ENCODE assay signal across 16 cellular contexts in the genomic region with DNA sequence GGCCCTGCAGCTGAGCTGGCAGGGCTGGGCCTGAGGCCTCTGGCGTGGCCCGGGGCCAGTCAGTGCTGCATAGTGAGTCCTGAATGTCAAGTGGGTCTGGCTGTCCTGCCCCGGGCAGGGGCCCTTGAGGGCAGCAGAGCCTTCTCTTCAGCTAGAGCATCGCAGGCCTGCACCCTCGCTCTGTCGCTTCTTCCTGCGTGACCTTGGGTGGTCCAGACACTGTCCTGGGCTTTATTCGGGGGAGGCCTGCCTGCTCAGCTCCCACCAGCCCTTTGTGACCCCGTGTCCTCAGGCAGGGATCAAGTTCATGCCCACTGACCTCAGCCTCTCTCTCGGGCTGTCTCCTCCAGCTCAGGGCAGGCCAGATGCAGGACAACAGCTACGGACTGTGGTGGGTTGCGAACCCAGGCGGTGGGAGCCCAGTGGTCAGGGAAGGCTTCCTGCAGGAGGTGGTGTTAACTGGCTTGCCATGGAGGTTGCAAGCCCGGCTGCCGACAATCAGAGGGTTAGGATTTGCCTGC. TPM values are rescaled to one million over a fixed set of nuclear protein-coding genes. Genes with fewer than 3 reads are reported as not detected.
DNase-seq lines count a peak whose midpoint lies in the region; ATAC-seq and TF ChIP-seq lines count a peak whose summit lies in the region.
"Had no signal": no experiment of that assay in that cellular context is flagged by ENCODE, and none has a peak within 500 bp of the region (broad histone marks: within the 10 kb centered on the region; RNA-seq: fewer than 3 reads in every experiment).

No MANE protein-coding gene starts in this region.

- H3K27me3 ChIP-seq in left ventricle myocardium inferior (ENCODE audit: low read depth) (no peaks in the 10 kb centered on the region), heart right ventricle (no peaks in the 10 kb centered on the region), mucosa of rectum (ENCODE audit: control insufficient read depth in 2 of 2, insufficient read depth in 2 of 2, low read length in 2 of 2) (no peaks in the 10 kb centered on the region)
- H3K27me3 ChIP-seq in CD8-positive, alpha-beta memory T cell (ENCODE audit: insufficient read depth, low read length, poor library complexity, severe bottlenecking): no peaks in the 10 kb centered on the region
- H3K27me3 ChIP-seq: foreskin keratinocyte, upper lobe of left lung had no signal

- no peaks in the 10 kb centered on the region for H3K27me3 Mint-ChIP-seq in chondrocyte (ENCODE audit: low read depth)
- H3K27me3 Mint-ChIP-seq in type B pancreatic cell: no peaks in the 10 kb centered on the region
- no peaks in the 10 kb centered on the region for H3K27me3 Mint-ChIP-seq in activated naive CD8-positive, alpha-beta T cell treated with anti-CD3 and anti-CD28 coated beads, Interleukin-2, amount 50 U/mL, for 24 hours
- H3K27me3 Mint-ChIP-seq in CD8-positive, alpha-beta memory T cell: no peaks in the 10 kb centered on the region

- TF ChIP-seq CTCF in left ventricle myocardium inferior (IDR thresholded peaks at IDR 0.05; ENCODE audit: borderline replicate concordance) (no peak), heart right ventricle (IDR thresholded peaks at IDR 0.05) (no peak), chondrocyte (IDR thresholded peaks at IDR 0.05) (no peak), type B pancreatic cell (conservative IDR thresholded peaks at IDR 0.05) (no peak)

- WGBS in heart right ventricle, 2 donors: 90 to 94% methylated on average over 15 of the region's 15 CpGs

- H3K4me1 ChIP-seq in left ventricle myocardium inferior (peaks cover 93% of the 10 kb centered on the region), heart right ventricle (peaks cover 28 to 92% (median 82%) of the 10 kb centered on the region in 9 donors), mucosa of rectum (ENCODE audit: control insufficient read depth in 2 of 2, insufficient read depth in 2 of 2, low read length in 2 of 2) (peaks cover 32 to 34% of the 10 kb centered on the region in 2 donors)
- peaks cover 26% of the 10 kb centered on the region for H3K4me1 ChIP-seq in CD8-positive, alpha-beta memory T cell (ENCODE audit: insufficient read depth, low read length)

- H3K9me3 Mint-ChIP-seq in chondrocyte (ENCODE audit: low read depth) (no peaks in the 10 kb centered on the region), type B pancreatic cell (no peaks in the 10 kb centered on the region)
- no peaks in the 10 kb centered on the region for H3K9me3 Mint-ChIP-seq in activated naive CD8-positive, alpha-beta T cell treated with anti-CD3 and anti-CD28 coated beads, Interleukin-2, amount 50 U/mL, for 24 hours
- no peaks in the 10 kb centered on the region for H3K9me3 Mint-ChIP-seq in CD8-positive, alpha-beta memory T cell
- H3K9me3 Mint-ChIP-seq: activated T-helper 1 cell treated with anti-CD3 and anti-CD28 coated beads, Interleukin-12 subunit alpha, Interleukin-12 subunit beta, Interleukin-2, Interleukin-4 antibody, amounts not matched to agents 30 ng/mL and 10 ng/mL and 1 ng/mL, durations not matched to agents 14 hours and 24 hours and 36 hours had no signal

- peak overlapping the region; percentile 41 for H3K27ac Mint-ChIP-seq in chondrocyte (ENCODE audit: unreplicated experiment)
- H3K27ac Mint-ChIP-seq in type B pancreatic cell: peak overlapping the region; percentile 29
- H3K27ac Mint-ChIP-seq in activated naive CD8-positive, alpha-beta T cell treated with anti-CD3 and anti-CD28 coated beads, Interleukin-2, amount 50 U/mL, for 24 hours: no peak overlapping the region
- H3K27ac Mint-ChIP-seq in CD8-positive, alpha-beta memory T cell: peak overlapping the region in 2 of 8 donors; percentile 7 to 57
- H3K27ac Mint-ChIP-seq: activated T-helper 1 cell treated with anti-CD3 and anti-CD28 coated beads, Interleukin-12 subunit alpha, Interleukin-12 subunit beta, Interleukin-2, Interleukin-4 antibody, amounts not matched to agents 30 ng/mL and 10 ng/mL and 1 ng/mL, durations not matched to agents 14 hours and 24 hours and 36 hours had no signal

- H3K4me3 ChIP-seq in left ventricle myocardium inferior (no peak overlapping the region), heart right ventricle (no peak overlapping the region), mucosa of rectum (ENCODE audit: low read length in 2 of 2) (no peak overlapping the region)
- H3K4me3 ChIP-seq in CD8-positive, alpha-beta memory T cell (ENCODE audit: low read length): no peak overlapping the region
- H3K4me3 ChIP-seq: upper lobe of left lung had no signal

- POLR2A ChIA-PET in CD8-positive, alpha-beta memory T cell (lab: Charles Lee): no interaction called here

- CTCF ChIA-PET in CD8-positive, alpha-beta memory T cell (lab: Charles Lee): interaction anchor here (1.2 to 1.8 kb wide), 2 partner anchors 10 to 75 kb away, joined by 3 to 7 read pairs; no protein-coding TSS in a partner anchor

- no peaks in the 10 kb centered on the region for H3K9me3 ChIP-seq in left ventricle myocardium inferior (replicated peaks)
- no peaks in the 10 kb centered on the region for H3K9me3 ChIP-seq in heart right ventricle
- H3K9me3 ChIP-seq in mucosa of rectum (ENCODE audit: control insufficient read depth in 2 of 2, low read length in 2 of 2): no peaks in the 10 kb centered on the region
- H3K9me3 ChIP-seq in CD8-positive, alpha-beta memory T cell (ENCODE audit: low read length): no peaks in the 10 kb centered on the region
- H3K9me3 ChIP-seq: upper lobe of left lung had no signal

- no peak for DNase-seq in left ventricle myocardium inferior
- no peak for DNase-seq in heart right ventricle
- DNase-seq in chondrocyte (ENCODE audit: low spot score): no peak
- no peak for DNase-seq in type B pancreatic cell (ENCODE audit: extremely low spot score, unreplicated experiment)
- no peak for DNase-seq in activated naive CD8-positive, alpha-beta T cell treated with anti-CD3 and anti-CD28 coated beads, Interleukin-2, amount 50 U/mL, for 24 hours
- no peak for DNase-seq in CD8-positive, alpha-beta memory T cell
- no peak for DNase-seq in NCI-H2196 (lab: John Stamatoyannopoulos, UW; ENCODE audit: unreplicated experiment)
- DNase-seq: activated CD4-positive, alpha-beta T cell treated with anti-CD3 and anti-CD28 coated beads, Interleukin-2, amount 50 U/mL, for 48 hours; effector memory CD4-positive, alpha-beta T cell; foreskin keratinocyte; NCI-H82; stimulated activated CD4-positive, alpha-beta T cell treated with anti-CD3 and anti-CD28 coated beads, Interleukin-1b, Interleukin-23, amount 100 ng/mL, for 48 hours had no signal

- ATAC-seq in heart right ventricle: no peak
- ATAC-seq in activated naive CD8-positive, alpha-beta T cell treated with anti-CD3 and anti-CD28 coated beads, Interleukin-2, amount 50 U/mL, for 24 hours: no peak
- ATAC-seq: foreskin keratinocyte had no signal

- H3K27ac ChIP-seq in left ventricle myocardium inferior (replicated peaks): peak overlapping the region; percentile 76
- H3K27ac ChIP-seq in heart right ventricle: peak overlapping the region in 4 of 10 donors; percentile 43 to 96 (median 58)
- peak overlapping the region; percentile 32 to 56 for H3K27ac ChIP-seq in mucosa of rectum (ENCODE audit: low read depth in 2 of 2, low read length in 2 of 2)
- H3K27ac ChIP-seq in CD8-positive, alpha-beta memory T cell (ENCODE audit: low read depth, low read length): no peak overlapping the region
- H3K27ac ChIP-seq: foreskin keratinocyte had no signal

- intact Hi-C loops in left ventricle myocardium inferior (cut with micrococcal nuclease) (no loop called here), heart right ventricle (cut with DNase I) (no loop called here)

- H3K4me3 Mint-ChIP-seq in chondrocyte (ENCODE audit: unreplicated experiment) (peak overlapping the region; percentile 22), type B pancreatic cell (peak overlapping the region; percentile 67)
- H3K4me3 Mint-ChIP-seq in activated naive CD8-positive, alpha-beta T cell treated with anti-CD3 and anti-CD28 coated beads, Interleukin-2, amount 50 U/mL, for 24 hours: no peak overlapping the region
- peak overlapping the region in 3 of 7 donors; percentile 33 to 72 (median 70) for H3K4me3 Mint-ChIP-seq in CD8-positive, alpha-beta memory T cell
- H3K4me3 Mint-ChIP-seq: activated T-helper 1 cell treated with anti-CD3 and anti-CD28 coated beads, Interleukin-12 subunit alpha, Interleukin-12 subunit beta, Interleukin-2, Interleukin-4 antibody, amounts not matched to agents 30 ng/mL and 10 ng/mL and 1 ng/mL, durations not matched to agents 14 hours and 24 hours and 36 hours had no signal

- H3K36me3 Mint-ChIP-seq in chondrocyte (ENCODE audit: low read depth): no peaks in the 10 kb centered on the region
- no peaks in the 10 kb centered on the region for H3K36me3 Mint-ChIP-seq in type B pancreatic cell
- no peaks in the 10 kb centered on the region for H3K36me3 Mint-ChIP-seq in activated naive CD8-positive, alpha-beta T cell treated with anti-CD3 and anti-CD28 coated beads, Interleukin-2, amount 50 U/mL, for 24 hours (ENCODE audit: low read depth)
- no peaks in the 10 kb centered on the region for H3K36me3 Mint-ChIP-seq in CD8-positive, alpha-beta memory T cell

- no peak overlapping the region for H3K9ac ChIP-seq in mucosa of rectum (ENCODE audit: low read depth in 1 of 2, low read length in 2 of 2)

- H3K4me1 Mint-ChIP-seq in chondrocyte (ENCODE audit: low read depth): peaks cover 64% of the 10 kb centered on the region
- peaks cover 18% of the 10 kb centered on the region for H3K4me1 Mint-ChIP-seq in type B pancreatic cell (ENCODE audit: unreplicated experiment)
- H3K4me1 Mint-ChIP-seq in activated naive CD8-positive, alpha-beta T cell treated with anti-CD3 and anti-CD28 coated beads, Interleukin-2, amount 50 U/mL, for 24 hours: peaks cover 18% of the 10 kb centered on the region
- H3K4me1 Mint-ChIP-seq in CD8-positive, alpha-beta memory T cell: peaks cover 17 to 33% (median 17%) of the 10 kb centered on the region in 3 donors

- H3K36me3 ChIP-seq in left ventricle myocardium inferior (no peaks in the 10 kb centered on the region), heart right ventricle (peaks cover 0 to 14% (median 0%) of the 10 kb centered on the region in 9 donors), mucosa of rectum (ENCODE audit: control insufficient read depth in 2 of 2, insufficient read depth in 2 of 2, low read length in 2 of 2) (no peaks in the 10 kb centered on the region)
- H3K36me3 ChIP-seq in CD8-positive, alpha-beta memory T cell (ENCODE audit: insufficient read depth, low read length): no peaks in the 10 kb centered on the region
- H3K36me3 ChIP-seq: upper lobe of left lung had no signal

RNA-seq across cellular contexts. Expression of a gene that starts 3.4 kb away (rescaled TPM):
- total RNA-seq in left ventricle myocardium inferior (10.9 TPM), heart right ventricle (10 to 100 TPM in 4 of 10 donors, 1 to 10 TPM in 6; 7.0 to 37.5 (median 9.0) TPM), chondrocyte (196 to 209 TPM (median 198 TPM) in 3 replicates), type B pancreatic cell (ENCODE audit: low replicate concordance) (124 and 166 TPM in 2 replicates)
- 1 to 10 TPM; 8.6 to 10.0 TPM for polyA plus RNA-seq in heart right ventricle
- total RNA-seq in CD8-positive, alpha-beta memory T cell: 10 to 100 TPM; 20.2 to 22.2 TPM
- polyA plus RNA-seq in CD8-positive, alpha-beta memory T cell: 2.1 TPM

RNA-seq across cellular contexts. Expression of a gene that starts 52.8 kb away (rescaled TPM):
- 0.11 TPM for total RNA-seq in left ventricle myocardium inferior
- total RNA-seq in heart right ventricle: under 1 TPM in 6 of 10 donors, not detected in 4; 0.04 to 0.11 (median 0.07) TPM
- polyA plus RNA-seq in heart right ventricle: under 1 TPM; 0.04 to 0.07 TPM
- 9.1 to 11.1 TPM (median 9.6 TPM) in 3 replicates for total RNA-seq in chondrocyte
- total RNA-seq in type B pancreatic cell (ENCODE audit: low replicate concordance): 1.2 and 5.6 TPM in 2 replicates
- total RNA-seq in CD8-positive, alpha-beta memory T cell: under 1 TPM in 1 of 2 experiments, not detected in 1; 0.07 TPM
- 0.08 TPM for polyA plus RNA-seq in CD8-positive, alpha-beta memory T cell
- total RNA-seq: foreskin keratinocyte, HT1080 had no signal
- polyA plus RNA-seq: foreskin keratinocyte had no signal
